In the genomic region with DNA sequence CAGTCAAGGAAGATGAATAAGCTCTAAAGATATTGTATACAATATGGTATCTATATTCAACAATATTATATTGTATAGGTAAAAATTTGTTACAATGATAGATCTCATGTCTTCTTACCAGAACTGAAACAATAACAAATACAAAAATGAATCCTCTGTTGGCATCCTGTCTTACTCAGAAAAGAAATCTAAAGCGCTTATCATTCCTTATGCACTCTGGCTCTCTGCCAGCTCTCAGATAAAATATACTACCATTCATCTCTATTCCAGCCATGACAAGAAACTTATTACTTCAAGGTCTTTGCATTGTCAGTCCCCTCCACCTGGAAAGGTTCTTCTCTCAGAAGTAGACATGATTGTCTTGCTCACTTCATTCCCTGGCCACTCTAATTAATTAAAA, we compare ENCODE assay signal across 20 cellular contexts.
"Had no signal": no experiment of that assay in that cellular context is flagged by ENCODE, and none has a peak within 500 bp of the region (broad histone marks: within the 10 kb centered on the region; RNA-seq: fewer than 3 reads in every experiment).

No MANE protein-coding gene starts in this region.

- H3K27ac ChIP-seq: ascending aorta, breast epithelium, parathyroid adenoma, thyroid gland had no signal

- H3K27me3 Mint-ChIP-seq: activated CD4-positive, alpha-beta T cell treated with anti-CD3 and anti-CD28 coated beads, Interleukin-2, amount 10 ng/mL, durations not matched to agents 7 days and 5 days; stimulated activated naive B cell treated with anti-CD40 and anti-IgM and Interleukin-4, amounts not matched to agents 10 μg/mL and 1 μg/mL and 100 μg/mL, for 72 hours had no signal

- H3K4me3 Mint-ChIP-seq: activated CD4-positive, alpha-beta T cell treated with anti-CD3 and anti-CD28 coated beads, Interleukin-2, amount 10 ng/mL, durations not matched to agents 7 days and 5 days; nephron; stimulated activated naive B cell treated with anti-CD40 and anti-IgM and Interleukin-4, amounts not matched to agents 10 μg/mL and 1 μg/mL and 100 μg/mL, for 72 hours had no signal

- DNase-seq: activated CD4-positive, alpha-beta T cell treated with anti-CD3 and anti-CD28 coated beads, Interleukin-2, amount 10 ng/mL, durations not matched to agents 7 days and 5 days; activated CD4-positive, CD25-positive, alpha-beta regulatory T cell; activated effector memory CD4-positive, alpha-beta T cell treated with anti-CD3 and anti-CD28 coated beads, Interleukin-2, amount 50 U/mL, for 16 hours; cerebellar nuclear complex; cortex of kidney; effector CD4-positive, alpha-beta T cell; stimulated activated CD4-positive, alpha-beta T cell treated with anti-CD3 and anti-CD28 coated beads, Interleukin-4, amount 100 ng/mL, for 24 hours; stimulated activated naive B cell treated with anti-CD40 and anti-IgM and Interleukin-4, amounts not matched to agents 10 μg/mL and 1 μg/mL and 100 μg/mL, for 72 hours; T-helper 1 cell; T1000; thyroid gland had no signal

- H3K4me3 ChIP-seq: ascending aorta, breast epithelium, lung, smooth muscle cell, thyroid gland had no signal

- H3K4me2 ChIP-seq: smooth muscle cell had no signal

- ATAC-seq: left lobe of liver; sciatic nerve; SK-N-SH treated with all-trans-retinoic acid at 6 μM for 48 hours; stimulated activated naive B cell treated with anti-CD40 and anti-IgM and Interleukin-4, amounts not matched to agents 10 μg/mL and 1 μg/mL and 100 μg/mL, for 72 hours had no signal

- H3K9me3 Mint-ChIP-seq: nephron had no signal

- H3K27ac Mint-ChIP-seq: activated CD4-positive, alpha-beta T cell treated with anti-CD3 and anti-CD28 coated beads, Interleukin-2, amount 10 ng/mL, durations not matched to agents 7 days and 5 days; nephron; stimulated activated naive B cell treated with anti-CD40 and anti-IgM and Interleukin-4, amounts not matched to agents 10 μg/mL and 1 μg/mL and 100 μg/mL, for 72 hours had no signal

- H3K9ac ChIP-seq: parathyroid adenoma had no signal

- H3K36me3 ChIP-seq: ascending aorta, breast epithelium, thyroid gland had no signal

- H2AFZ ChIP-seq: parathyroid adenoma had no signal

- H3K9me3 ChIP-seq: breast epithelium, thyroid gland had no signal

- H3K27me3 ChIP-seq: ascending aorta, breast epithelium, thyroid gland had no signal

- H3K4me1 ChIP-seq: ascending aorta, breast epithelium, parathyroid adenoma, thyroid gland had no signal

- H3K4me1 Mint-ChIP-seq: nephron; stimulated activated naive B cell treated with anti-CD40 and anti-IgM and Interleukin-4, amounts not matched to agents 10 μg/mL and 1 μg/mL and 100 μg/mL, for 72 hours had no signal

- H3K36me3 Mint-ChIP-seq: stimulated activated naive B cell treated with anti-CD40 and anti-IgM and Interleukin-4, amounts not matched to agents 10 μg/mL and 1 μg/mL and 100 μg/mL, for 72 hours had no signal

- H3K79me2 ChIP-seq: parathyroid adenoma had no signal
